Comparison of ENCODE assay signal across 1 cellular context in genomic region chr3:193744822-193745684, GRCh38.
TF ChIP-seq lines count a peak whose summit lies in the region.

No MANE protein-coding gene starts in this region.

TF ChIP-seq in HepG2, 621 proteins besides CTCF, POLR2A, EP300 and RAD21 (continued from another document and continues in another):
- TF ChIP-seq, protein P1, sequence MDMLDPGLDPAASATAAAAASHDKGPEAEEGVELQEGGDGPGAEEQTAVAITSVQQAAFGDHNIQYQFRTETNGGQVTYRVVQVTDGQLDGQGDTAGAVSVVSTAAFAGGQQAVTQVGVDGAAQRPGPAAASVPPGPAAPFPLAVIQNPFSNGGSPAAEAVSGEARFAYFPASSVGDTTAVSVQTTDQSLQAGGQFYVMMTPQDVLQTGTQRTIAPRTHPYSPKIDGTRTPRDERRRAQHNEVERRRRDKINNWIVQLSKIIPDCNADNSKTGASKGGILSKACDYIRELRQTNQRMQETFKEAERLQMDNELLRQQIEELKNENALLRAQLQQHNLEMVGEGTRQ (IDR thresholded peaks at IDR 0.05; ENCODE audit: low read depth, low read length): no peak
- TF ChIP-seq, protein P1 (CRISPR knock-in tag; IDR thresholded peaks at IDR 0.05; ENCODE audit: borderline replicate concordance): no peak
- TF ChIP-seq HDAC2 (CRISPR knock-in tag; IDR thresholded peaks at IDR 0.05): peak; percentile 25; the same call in 1 of the 2 replicates
- TF ChIP-seq ZNF614 (CRISPR knock-in tag; IDR thresholded peaks at IDR 0.05; ENCODE audit: borderline replicate concordance): peak; percentile 87
- 0 out of 2 replicates have a peak, but pooled peaks have one; percentile 18 for TF ChIP-seq ZNF691 (CRISPR knock-in tag; IDR thresholded peaks at IDR 0.05; ENCODE audit: borderline replicate concordance, low read depth)
- peak; percentile 36; the same call in 1 of the 2 replicates for TF ChIP-seq GATAD2A (CRISPR knock-in tag; IDR thresholded peaks at IDR 0.05)
- TF ChIP-seq SIX4 (CRISPR knock-in tag; IDR thresholded peaks at IDR 0.05): no peak
- TF ChIP-seq ZNF605 (CRISPR knock-in tag; IDR thresholded peaks at IDR 0.05): no peak
- TF ChIP-seq ZSCAN9 (CRISPR knock-in tag; IDR thresholded peaks at IDR 0.05; ENCODE audit: borderline replicate concordance): 0 out of 2 replicates have a peak, but pooled peaks have one; percentile 23
- peak; percentile 41; the same call in 1 of the 2 replicates for TF ChIP-seq UBTF (CRISPR knock-in tag; IDR thresholded peaks at IDR 0.05)
- no peak for TF ChIP-seq GPN1 (CRISPR knock-in tag; IDR thresholded peaks at IDR 0.05; ENCODE audit: borderline replicate concordance)
- TF ChIP-seq CHD2 (IDR thresholded peaks at IDR 0.05; ENCODE audit: low read depth, low read length): no peak
- TF ChIP-seq HOXA3 (CRISPR knock-in tag; IDR thresholded peaks at IDR 0.05): peak; percentile 64
- TF ChIP-seq SAP130 (CRISPR knock-in tag; IDR thresholded peaks at IDR 0.05; ENCODE audit: low read depth): peak; percentile 34
- TF ChIP-seq ZNF30 (CRISPR knock-in tag; IDR thresholded peaks at IDR 0.05): 0 out of 2 replicates have a peak, but pooled peaks have one; percentile 76
- no peak for TF ChIP-seq ELF4 (CRISPR knock-in tag; IDR thresholded peaks at IDR 0.05; ENCODE audit: borderline replicate concordance)
- no peak for TF ChIP-seq CCAR2 (optimal IDR thresholded peaks at IDR 0.05; ENCODE audit: low read depth, low read length)
- peak; percentile 54 for TF ChIP-seq ZFY (CRISPR knock-in tag; IDR thresholded peaks at IDR 0.05)
- peak; percentile 47; the same call in 1 of the 2 replicates for TF ChIP-seq ATF2 (CRISPR knock-in tag; IDR thresholded peaks at IDR 0.05)
- TF ChIP-seq, protein P2, sequence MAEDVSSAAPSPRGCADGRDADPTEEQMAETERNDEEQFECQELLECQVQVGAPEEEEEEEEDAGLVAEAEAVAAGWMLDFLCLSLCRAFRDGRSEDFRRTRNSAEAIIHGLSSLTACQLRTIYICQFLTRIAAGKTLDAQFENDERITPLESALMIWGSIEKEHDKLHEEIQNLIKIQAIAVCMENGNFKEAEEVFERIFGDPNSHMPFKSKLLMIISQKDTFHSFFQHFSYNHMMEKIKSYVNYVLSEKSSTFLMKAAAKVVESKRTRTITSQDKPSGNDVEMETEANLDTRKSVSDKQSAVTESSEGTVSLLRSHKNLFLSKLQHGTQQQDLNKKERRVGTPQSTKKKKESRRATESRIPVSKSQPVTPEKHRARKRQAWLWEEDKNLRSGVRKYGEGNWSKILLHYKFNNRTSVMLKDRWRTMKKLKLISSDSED (CRISPR knock-in tag; IDR thresholded peaks at IDR 0.05): no peak
- TF ChIP-seq ZBTB43 (CRISPR knock-in tag; conservative IDR thresholded peaks at IDR 0.05): 0 out of 2 replicates have a peak, but pooled peaks have one; percentile 14
- TF ChIP-seq ZNF501 (CRISPR knock-in tag; IDR thresholded peaks at IDR 0.05): peak; percentile 68
- TF ChIP-seq STAT5B (CRISPR knock-in tag; IDR thresholded peaks at IDR 0.05): no peak
- TF ChIP-seq ZFAT (CRISPR knock-in tag; conservative IDR thresholded peaks at IDR 0.05): no peak
- TF ChIP-seq, protein P3, sequence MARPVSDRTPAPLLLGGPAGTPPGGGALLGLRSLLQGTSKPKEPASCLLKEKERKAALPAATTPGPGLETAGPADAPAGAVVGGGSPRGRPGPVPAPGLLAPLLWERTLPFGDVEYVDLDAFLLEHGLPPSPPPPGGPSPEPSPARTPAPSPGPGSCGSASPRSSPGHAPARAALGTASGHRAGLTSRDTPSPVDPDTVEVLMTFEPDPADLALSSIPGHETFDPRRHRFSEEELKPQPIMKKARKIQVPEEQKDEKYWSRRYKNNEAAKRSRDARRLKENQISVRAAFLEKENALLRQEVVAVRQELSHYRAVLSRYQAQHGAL (CRISPR knock-in tag; IDR thresholded peaks at IDR 0.05; ENCODE audit: not compliant biosample characterization): peak; percentile 64
- no peak for TF ChIP-seq PRPF4 (IDR thresholded peaks at IDR 0.05; ENCODE audit: low read depth, low read length, poor library complexity, severe bottlenecking)
- TF ChIP-seq XRCC5 (optimal IDR thresholded peaks at IDR 0.05; ENCODE audit: low read length): no peak
- TF ChIP-seq, protein P4, sequence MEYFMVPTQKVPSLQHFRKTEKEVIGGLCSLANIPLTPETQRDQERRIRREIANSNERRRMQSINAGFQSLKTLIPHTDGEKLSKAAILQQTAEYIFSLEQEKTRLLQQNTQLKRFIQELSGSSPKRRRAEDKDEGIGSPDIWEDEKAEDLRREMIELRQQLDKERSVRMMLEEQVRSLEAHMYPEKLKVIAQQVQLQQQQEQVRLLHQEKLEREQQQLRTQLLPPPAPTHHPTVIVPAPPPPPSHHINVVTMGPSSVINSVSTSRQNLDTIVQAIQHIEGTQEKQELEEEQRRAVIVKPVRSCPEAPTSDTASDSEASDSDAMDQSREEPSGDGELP (IDR thresholded peaks at IDR 0.05; ENCODE audit: borderline replicate concordance, low read depth): peak; percentile 79
- TF ChIP-seq HIVEP1 (CRISPR knock-in tag; IDR thresholded peaks at IDR 0.05): no peak
- TF ChIP-seq, protein P5, sequence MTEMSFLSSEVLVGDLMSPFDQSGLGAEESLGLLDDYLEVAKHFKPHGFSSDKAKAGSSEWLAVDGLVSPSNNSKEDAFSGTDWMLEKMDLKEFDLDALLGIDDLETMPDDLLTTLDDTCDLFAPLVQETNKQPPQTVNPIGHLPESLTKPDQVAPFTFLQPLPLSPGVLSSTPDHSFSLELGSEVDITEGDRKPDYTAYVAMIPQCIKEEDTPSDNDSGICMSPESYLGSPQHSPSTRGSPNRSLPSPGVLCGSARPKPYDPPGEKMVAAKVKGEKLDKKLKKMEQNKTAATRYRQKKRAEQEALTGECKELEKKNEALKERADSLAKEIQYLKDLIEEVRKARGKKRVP (CRISPR knock-in tag; IDR thresholded peaks at IDR 0.05): peak in 1 of 2 experiments; percentile 76; a peak in 2 of 4 replicates
- TF ChIP-seq ZNF724P (CRISPR knock-in tag; IDR thresholded peaks at IDR 0.05; ENCODE audit: borderline replicate concordance): 0 out of 2 replicates have a peak, but pooled peaks have one; percentile 22
- TF ChIP-seq SMYD3 (CRISPR knock-in tag; IDR thresholded peaks at IDR 0.05): 0 out of 2 replicates have a peak, but pooled peaks have one; percentile 45
- no peak for TF ChIP-seq ZNF230 (CRISPR knock-in tag; IDR thresholded peaks at IDR 0.05)
- no peak for TF ChIP-seq NFYC (CRISPR knock-in tag; IDR thresholded peaks at IDR 0.05)
- TF ChIP-seq, protein P6, sequence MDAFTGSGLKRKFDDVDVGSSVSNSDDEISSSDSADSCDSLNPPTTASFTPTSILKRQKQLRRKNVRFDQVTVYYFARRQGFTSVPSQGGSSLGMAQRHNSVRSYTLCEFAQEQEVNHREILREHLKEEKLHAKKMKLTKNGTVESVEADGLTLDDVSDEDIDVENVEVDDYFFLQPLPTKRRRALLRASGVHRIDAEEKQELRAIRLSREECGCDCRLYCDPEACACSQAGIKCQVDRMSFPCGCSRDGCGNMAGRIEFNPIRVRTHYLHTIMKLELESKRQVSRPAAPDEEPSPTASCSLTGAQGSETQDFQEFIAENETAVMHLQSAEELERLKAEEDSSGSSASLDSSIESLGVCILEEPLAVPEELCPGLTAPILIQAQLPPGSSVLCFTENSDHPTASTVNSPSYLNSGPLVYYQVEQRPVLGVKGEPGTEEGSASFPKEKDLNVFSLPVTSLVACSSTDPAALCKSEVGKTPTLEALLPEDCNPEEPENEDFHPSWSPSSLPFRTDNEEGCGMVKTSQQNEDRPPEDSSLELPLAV (CRISPR knock-in tag; conservative IDR thresholded peaks at IDR 0.05; ENCODE audit: low read depth): no peak
- TF ChIP-seq, protein P7, sequence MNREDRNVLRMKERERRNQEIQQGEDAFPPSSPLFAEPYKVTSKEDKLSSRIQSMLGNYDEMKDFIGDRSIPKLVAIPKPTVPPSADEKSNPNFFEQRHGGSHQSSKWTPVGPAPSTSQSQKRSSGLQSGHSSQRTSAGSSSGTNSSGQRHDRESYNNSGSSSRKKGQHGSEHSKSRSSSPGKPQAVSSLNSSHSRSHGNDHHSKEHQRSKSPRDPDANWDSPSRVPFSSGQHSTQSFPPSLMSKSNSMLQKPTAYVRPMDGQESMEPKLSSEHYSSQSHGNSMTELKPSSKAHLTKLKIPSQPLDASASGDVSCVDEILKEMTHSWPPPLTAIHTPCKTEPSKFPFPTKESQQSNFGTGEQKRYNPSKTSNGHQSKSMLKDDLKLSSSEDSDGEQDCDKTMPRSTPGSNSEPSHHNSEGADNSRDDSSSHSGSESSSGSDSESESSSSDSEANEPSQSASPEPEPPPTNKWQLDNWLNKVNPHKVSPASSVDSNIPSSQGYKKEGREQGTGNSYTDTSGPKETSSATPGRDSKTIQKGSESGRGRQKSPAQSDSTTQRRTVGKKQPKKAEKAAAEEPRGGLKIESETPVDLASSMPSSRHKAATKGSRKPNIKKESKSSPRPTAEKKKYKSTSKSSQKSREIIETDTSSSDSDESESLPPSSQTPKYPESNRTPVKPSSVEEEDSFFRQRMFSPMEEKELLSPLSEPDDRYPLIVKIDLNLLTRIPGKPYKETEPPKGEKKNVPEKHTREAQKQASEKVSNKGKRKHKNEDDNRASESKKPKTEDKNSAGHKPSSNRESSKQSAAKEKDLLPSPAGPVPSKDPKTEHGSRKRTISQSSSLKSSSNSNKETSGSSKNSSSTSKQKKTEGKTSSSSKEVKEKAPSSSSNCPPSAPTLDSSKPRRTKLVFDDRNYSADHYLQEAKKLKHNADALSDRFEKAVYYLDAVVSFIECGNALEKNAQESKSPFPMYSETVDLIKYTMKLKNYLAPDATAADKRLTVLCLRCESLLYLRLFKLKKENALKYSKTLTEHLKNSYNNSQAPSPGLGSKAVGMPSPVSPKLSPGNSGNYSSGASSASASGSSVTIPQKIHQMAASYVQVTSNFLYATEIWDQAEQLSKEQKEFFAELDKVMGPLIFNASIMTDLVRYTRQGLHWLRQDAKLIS (CRISPR knock-in tag; IDR thresholded peaks at IDR 0.05): 0 out of 2 replicates have a peak, but pooled peaks have one; percentile 21
- TF ChIP-seq MEIS1 (CRISPR knock-in tag; IDR thresholded peaks at IDR 0.05; ENCODE audit: borderline replicate concordance): no peak
- TF ChIP-seq PTBP1 (IDR thresholded peaks at IDR 0.05; ENCODE audit: low read depth, low read length, poor library complexity, severe bottlenecking): no peak
- TF ChIP-seq ADNP (CRISPR knock-in tag; IDR thresholded peaks at IDR 0.05): no peak
- no peak; the same call in none of the 2 replicates for TF ChIP-seq SALL1 (CRISPR knock-in tag; IDR thresholded peaks at IDR 0.05)
- no peak for TF ChIP-seq ZNF558 (CRISPR knock-in tag; IDR thresholded peaks at IDR 0.05; ENCODE audit: borderline replicate concordance)
- TF ChIP-seq, protein P8, sequence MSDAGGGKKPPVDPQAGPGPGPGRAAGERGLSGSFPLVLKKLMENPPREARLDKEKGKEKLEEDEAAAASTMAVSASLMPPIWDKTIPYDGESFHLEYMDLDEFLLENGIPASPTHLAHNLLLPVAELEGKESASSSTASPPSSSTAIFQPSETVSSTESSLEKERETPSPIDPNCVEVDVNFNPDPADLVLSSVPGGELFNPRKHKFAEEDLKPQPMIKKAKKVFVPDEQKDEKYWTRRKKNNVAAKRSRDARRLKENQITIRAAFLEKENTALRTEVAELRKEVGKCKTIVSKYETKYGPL (CRISPR knock-in tag; IDR thresholded peaks at IDR 0.05): peak; percentile 93
- TF ChIP-seq BCL6 (CRISPR knock-in tag; IDR thresholded peaks at IDR 0.05): no peak
- no peak; the same call in 1 of the 2 replicates for TF ChIP-seq POLR2G (IDR thresholded peaks at IDR 0.05; ENCODE audit: low read depth, low read length)
